ENCODE assay signal across 9 cellular contexts in genomic region chr1:12040457-12041051, GRCh38. TPM values are rescaled to one million over a fixed set of nuclear protein-coding genes. Genes with fewer than 3 reads are reported as not detected.
DNase-seq lines count a peak whose midpoint lies in the region; ATAC-seq and TF ChIP-seq lines count a peak whose summit lies in the region.
"Had no signal": no experiment of that assay in that cellular context is flagged by ENCODE, and none has a peak within 500 bp of the region (broad histone marks: within the 10 kb centered on the region; RNA-seq: fewer than 3 reads in every experiment).

No MANE protein-coding gene starts in this region.

- H3K4me3 ChIP-seq in Karpas-422 (ENCODE audit: low read length) (no peak overlapping the region), choroid plexus epithelial cell (ENCODE audit: low read depth, low read length) (no peak overlapping the region), H7 (ENCODE audit: insufficient read depth, low read depth, low read length) (no peak overlapping the region)

- TF ChIP-seq CTCF in choroid plexus epithelial cell (conservative IDR thresholded peaks at IDR 0.05; ENCODE audit: low read depth, low read length) = no peak

- peaks cover 6% of the 10 kb centered on the region; the same call in 1 of the 2 replicates for H4K20me1 ChIP-seq in Karpas-422 (ENCODE audit: insufficient read depth, low read depth, low read length)

- H3K4me1 ChIP-seq in Karpas-422 (ENCODE audit: low read length) = peaks cover 16% of the 10 kb centered on the region

- peak overlapping the region; percentile 26 for H3K4me2 ChIP-seq in Karpas-422 (ENCODE audit: low read depth, low read length, poor library complexity, severe bottlenecking)

- H3K27ac ChIP-seq in Karpas-422 (ENCODE audit: low read length) = peak overlapping the region; percentile 51

- intact Hi-C loops in left colon (cut with DNase I, micrococcal nuclease) = no loop called here

- H3K9me2 ChIP-seq in Karpas-422 (replicated peaks; ENCODE audit: insufficient read depth, low read length) = no peaks in the 10 kb centered on the region

- H2AFZ ChIP-seq in Karpas-422 (ENCODE audit: low read length) = no peak overlapping the region

- no peaks in the 10 kb centered on the region for H3K9me3 ChIP-seq in Karpas-422 (ENCODE audit: low read length)

- no peaks in the 10 kb centered on the region for H3K27me3 ChIP-seq in Karpas-422 (ENCODE audit: low read length)
- H3K27me3 ChIP-seq in H7 (ENCODE audit: control insufficient read depth, insufficient read depth, low read length) = no peaks in the 10 kb centered on the region

- peak; percentile 60 for DNase-seq in activated CD4-positive, alpha-beta T cell treated with anti-CD3 and anti-CD28 coated beads for 48 hours
- no peak for DNase-seq in activated CD4-positive, alpha-beta T cell treated with anti-CD3 and anti-CD28 coated beads, Interleukin-2, amount 50 U/mL, for 1 hour
- DNase-seq in Karpas-422 (peak; percentile 61), choroid plexus epithelial cell (ENCODE audit: low read depth) (peak; percentile 53), NOMO-1 treated with dmso at 0.1 percent for 144 hours (lab: John Stamatoyannopoulos, UW; ENCODE audit: unreplicated experiment) (no peak), left colon (no peak), H7 (no peak)
- DNase-seq: activated naive CD8-positive, alpha-beta T cell treated with anti-CD3 and anti-CD28 coated beads, Interleukin-2, amount 10 ng/mL, durations not matched to agents 7 days and 5 days had no signal

- no peaks in the 10 kb centered on the region for H3K79me2 ChIP-seq in Karpas-422 (ENCODE audit: low read length)

- H3K36me3 ChIP-seq in Karpas-422 (ENCODE audit: insufficient read depth, low read length) (no peaks in the 10 kb centered on the region), H7 (replicated peaks; ENCODE audit: control insufficient read depth, insufficient read depth, low read length) (no peaks in the 10 kb centered on the region)

- peak; percentile 59 for ATAC-seq in GM21825 (IDR thresholded peaks at IDR 0.05; ENCODE audit: unreplicated experiment)
- no peak for ATAC-seq in left colon

- H3K9ac ChIP-seq in Karpas-422 (ENCODE audit: low read length) = no peak overlapping the region

RNA-seq across cellular contexts. Expression of gene MIIP, which starts 21.3 kb away (rescaled TPM):
- 33.8 and 66.1 TPM in 2 replicates for total RNA-seq in Karpas-422 (2014; rRNA removed; shearing (Covaris generic); ENCODE audit: low replicate concordance)
- total RNA-seq in left colon = 10 to 100 TPM; 16.2 to 22.9 TPM
- total RNA-seq in H7 (2014; rRNA removed; shearing (Covaris generic)) = 165 and 172 TPM in 2 replicates

RNA-seq across cellular contexts. Expression of gene TNFRSF8, which starts 22.5 kb away (rescaled TPM):
- not detected in 2 replicates for total RNA-seq in Karpas-422 (2014; rRNA removed; shearing (Covaris generic); ENCODE audit: low replicate concordance)
- total RNA-seq in left colon = under 1 TPM; 0.15 to 0.25 TPM
- total RNA-seq in H7 (2014; rRNA removed; shearing (Covaris generic)) = 14.6 and 16.0 TPM in 2 replicates

Comparison
In these comparisons a context has a peak if more than half of its experiments do, and no peak if none do; other contexts are left out.
1. DNase-seq: peak in activated CD4-positive, alpha-beta T cell treated with anti-CD3 and anti-CD28 coated beads for 48 hours (single experiment), Karpas-422 (single experiment) and choroid plexus epithelial cell (single experiment); none in activated CD4-positive, alpha-beta T cell treated with anti-CD3 and anti-CD28 coated beads, Interleukin-2, amount 50 U/mL, for 1 hour (single experiment), NOMO-1 treated with dmso at 0.1 percent for 144 hours (single experiment), left colon (0 of 2) and H7 (single experiment).
2. RNA of gene TNFRSF8, which starts 22.5 kb away (total RNA-seq): 14.6 to 16.0 TPM in H7; 0.15 to 0.25 TPM in left colon and not detected in Karpas-422; every median in the first group is over 10 times any median in the second.